ENCODE assay signal across 24 cellular contexts in the genomic region with DNA sequence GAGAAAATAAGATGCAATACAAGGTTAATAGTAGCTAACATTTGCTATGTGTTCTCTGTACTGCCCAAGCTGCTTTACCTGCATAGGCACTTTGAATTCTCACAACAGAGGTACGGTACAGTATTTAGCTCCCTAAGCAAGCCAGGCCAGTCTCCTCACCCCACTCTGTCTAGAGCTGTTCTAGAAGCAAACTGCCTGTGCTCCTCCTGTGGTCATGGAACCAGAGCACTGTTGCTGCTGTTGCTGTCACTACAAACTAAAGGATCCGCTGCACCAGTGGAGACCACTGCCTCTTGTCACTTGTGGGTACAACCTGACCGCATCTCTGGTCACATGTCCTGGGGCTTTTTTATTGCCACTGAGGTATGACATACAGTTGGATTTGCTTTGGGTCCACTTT.
"Had no signal": no experiment of that assay in that cellular context is flagged by ENCODE, and none has a peak within 500 bp of the region (broad histone marks: within the 10 kb centered on the region; RNA-seq: fewer than 3 reads in every experiment).

No MANE protein-coding gene starts in this region.

- H3K36me3 ChIP-seq: breast epithelium, colonic mucosa had no signal

- H3K9me3 ChIP-seq: breast epithelium, colonic mucosa had no signal

- H3K27me3 ChIP-seq: breast epithelium, colonic mucosa had no signal

- H3K4me1 ChIP-seq: breast epithelium, colonic mucosa had no signal

- ATAC-seq: activated CD4-positive, alpha-beta T cell treated with anti-CD3 and anti-CD28 coated beads for 36 hours; activated CD8-positive, alpha-beta T cell treated with anti-CD3 and anti-CD28 coated beads for 36 hours; activated T-cell treated with anti-CD3 and anti-CD28 coated beads, Interleukin-2, amount 50 U/mL, for 4 hours; activated T-helper 17 cell treated with anti-CD3 and anti-CD28 coated beads, Interleukin-2, amount 50 U/mL, for 72 hours; T-helper 17 cell had no signal

- H3K27ac Mint-ChIP-seq: activated CD4-positive, alpha-beta T cell treated with anti-CD3 and anti-CD28 coated beads for 36 hours; activated CD8-positive, alpha-beta T cell treated with anti-CD3 and anti-CD28 coated beads for 36 hours; activated naive CD4-positive, alpha-beta T cell treated with anti-CD3 and anti-CD28 coated beads, Interleukin-2, amount 10 ng/mL, durations not matched to agents 7 days and 5 days; activated T-helper 17 cell treated with anti-CD3 and anti-CD28 coated beads, Interleukin-2, amount 50 U/mL, for 72 hours; T-helper 17 cell had no signal

- H3K4me3 ChIP-seq: breast epithelium, colonic mucosa, PC-9 had no signal

- H3K9me3 Mint-ChIP-seq: activated CD8-positive, alpha-beta T cell treated with anti-CD3 and anti-CD28 coated beads for 36 hours; activated T-cell treated with anti-CD3 and anti-CD28 coated beads, Interleukin-2, amount 50 U/mL, for 4 hours; activated T-helper 17 cell treated with anti-CD3 and anti-CD28 coated beads, Interleukin-2, amount 50 U/mL, for 72 hours had no signal

- H2AFZ ChIP-seq: PC-9 had no signal

- H3K27ac ChIP-seq: breast epithelium, colonic mucosa, KMS-11, PC-9 had no signal

- H3K4me3 Mint-ChIP-seq: activated CD4-positive, alpha-beta T cell treated with anti-CD3 and anti-CD28 coated beads for 36 hours; activated CD8-positive, alpha-beta T cell treated with anti-CD3 and anti-CD28 coated beads for 36 hours; activated naive CD4-positive, alpha-beta T cell treated with anti-CD3 and anti-CD28 coated beads, Interleukin-2, amount 10 ng/mL, durations not matched to agents 7 days and 5 days; activated T-cell treated with anti-CD3 and anti-CD28 coated beads, Interleukin-2, amount 50 U/mL, for 4 hours; activated T-helper 17 cell treated with anti-CD3 and anti-CD28 coated beads, Interleukin-2, amount 50 U/mL, for 72 hours; T-helper 17 cell had no signal

- DNase-seq: activated CD4-positive, alpha-beta T cell treated with anti-CD3 and anti-CD28 coated beads for 36 hours; activated CD4-positive, alpha-beta T cell treated with anti-CD3 and anti-CD28 coated beads, Interleukin-2, amount 50 U/mL, for 1 hour; activated CD4-positive, CD25-positive, alpha-beta regulatory T cell; activated CD8-positive, alpha-beta T cell treated with anti-CD3 and anti-CD28 coated beads for 36 hours; activated gamma-delta T cell treated with Interleukin-2 at 50 U/mL for 16 hours; activated naive CD4-positive, alpha-beta T cell treated with anti-CD3 and anti-CD28 coated beads, Interleukin-2, amount 10 ng/mL, durations not matched to agents 7 days and 5 days; activated T-cell treated with anti-CD3 and anti-CD28 coated beads, Interleukin-2, amount 50 U/mL, for 4 hours; aorta; caudate nucleus; colonic mucosa; MV-4-11; NCI-H1092 treated with DMSO at 0.1 percent for 48 hours; NCI-H1417 treated with DMSO at 0.1 percent for 48 hours; NCI-H1694; NCI-H2029; NCI-H510A treated with DMSO at 0.1 percent for 48 hours; NCI-H69; PC-9; SHP77 treated with DMSO at 0.1 percent for 48 hours; T-helper 17 cell; T1000 had no signal

- H3K9ac ChIP-seq: KMS-11 had no signal

- H3K4me1 Mint-ChIP-seq: activated CD4-positive, alpha-beta T cell treated with anti-CD3 and anti-CD28 coated beads for 36 hours; activated T-helper 17 cell treated with anti-CD3 and anti-CD28 coated beads, Interleukin-2, amount 50 U/mL, for 72 hours; T-helper 17 cell had no signal

- H3K4me2 ChIP-seq: KMS-11, PC-9 had no signal
